Comparison of ENCODE assay signal across 23 cellular contexts in genomic region chr4:4848540-4848939, GRCh38.
"Had no signal": no experiment of that assay in that cellular context is flagged by ENCODE, and none has a peak within 500 bp of the region (broad histone marks: within the 10 kb centered on the region; RNA-seq: fewer than 3 reads in every experiment).

No MANE protein-coding gene starts in this region.

- ATAC-seq: esophagus mucosa, gastroesophageal sphincter, left cardiac atrium, left ventricle myocardium superior, psoas muscle, sciatic nerve had no signal

- H3K4me1 ChIP-seq: colonic mucosa had no signal

- H3K4me3 ChIP-seq: colonic mucosa, gastroesophageal sphincter, lung, psoas muscle, skin epidermis, stomach had no signal

- H3K27ac ChIP-seq: colonic mucosa, gastroesophageal sphincter, neutrophil, psoas muscle, skin epidermis, stomach had no signal

- H3K9me3 ChIP-seq: colonic mucosa, gastroesophageal sphincter, neutrophil, psoas muscle, stomach had no signal

- DNase-seq: cerebellar nuclear complex; colonic mucosa; dermis blood vessel endothelial cell; effector CD4-positive, alpha-beta T cell; immature natural killer cell; kidney; left cardiac atrium; left ventricle myocardium superior; mesenchymal stem cell; naive B cell; retina; stimulated activated CD4-positive, alpha-beta T cell treated with anti-CD3 and anti-CD28 coated beads, Interleukin-12 subunit alpha, Interleukin-12 subunit beta, amount 100 ng/mL, for 4 hours; stimulated activated naive CD4-positive, alpha-beta T cell; stomach; substantia nigra; trophoblast cell had no signal

- H3K36me3 ChIP-seq: colonic mucosa, gastroesophageal sphincter, neutrophil, stomach had no signal
